In genomic region chr2:135546432-135546831, GRCh38 we compare ENCODE assay signal across 1 cellular context.
TF ChIP-seq lines count a peak whose summit lies in the region.

No MANE protein-coding gene starts in this region.

TF ChIP-seq in SK-N-SH treated with all-trans-retinoic acid at 6 μM for 48 hours, 23 proteins besides CTCF, POLR2A, EP300 and RAD21 (continued from another document):
- TF ChIP-seq TSHZ2 (CRISPR knock-in tag; IDR thresholded peaks at IDR 0.05) (no peak), ZNF8 (CRISPR knock-in tag; IDR thresholded peaks at IDR 0.05) (no peak), ZFP30 (CRISPR knock-in tag; IDR thresholded peaks at IDR 0.05) (no peak), CREB5 (CRISPR knock-in tag; IDR thresholded peaks at IDR 0.05; ENCODE audit: low read depth) (no peak), RARB (CRISPR knock-in tag; IDR thresholded peaks at IDR 0.05) (no peak)
